ENCODE assay signal across 8 cellular contexts in the genomic region with DNA sequence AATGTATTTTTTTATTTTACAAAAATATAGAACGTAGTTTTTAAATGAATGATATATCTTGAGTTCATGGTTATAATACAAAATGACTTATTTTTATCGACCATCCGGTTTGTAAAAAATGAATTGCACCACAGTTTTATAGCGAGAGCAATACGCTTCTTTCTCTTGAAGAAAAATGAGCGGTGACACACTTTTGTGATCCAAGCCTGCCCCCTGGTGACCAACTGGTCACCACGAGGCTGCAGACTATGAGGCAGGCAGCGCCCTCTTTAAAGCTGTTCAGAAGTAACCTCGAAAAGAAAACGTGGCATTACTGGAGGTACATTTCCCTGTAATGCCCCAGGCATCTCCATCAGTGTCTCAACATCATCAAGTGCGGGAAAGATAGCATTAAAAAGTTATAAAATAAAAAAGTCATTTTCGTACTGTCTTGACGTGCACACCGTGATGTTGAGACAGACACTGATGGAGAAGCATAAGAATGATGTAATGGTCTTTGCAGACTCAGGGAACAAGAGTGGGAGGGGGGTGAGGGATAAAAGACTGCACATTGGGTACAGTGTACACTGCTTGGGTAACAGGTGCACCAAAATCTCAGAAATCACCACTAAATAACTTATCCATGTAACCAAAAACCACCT.
DNase-seq lines count a peak whose midpoint lies in the region; ATAC-seq and TF ChIP-seq lines count a peak whose summit lies in the region.

No MANE protein-coding gene starts in this region.

- no peaks in the 10 kb centered on the region for H3K4me1 ChIP-seq in right atrium auricular region

- TF ChIP-seq CTCF in AG04450 (IDR thresholded peaks at IDR 0.05; ENCODE audit: low read depth, low read length), result peak; percentile 86
- peak; percentile 82 to 91 for TF ChIP-seq CTCF in right atrium auricular region (IDR thresholded peaks at IDR 0.05)
- peak; percentile 87 for TF ChIP-seq CTCF in retinal pigment epithelial cell (conservative IDR thresholded peaks at IDR 0.05; ENCODE audit: low read depth, low read length)

- CTCF ChIA-PET in AG04450 (lab: Charles Lee), result interaction anchor here (0.6 to 2.7 kb wide), 12 partner anchors 136 to 1044 kb away, joined by 3 to 35 read pairs (median 6); no protein-coding TSS in a partner anchor

- H3K27me3 ChIP-seq in AG04450 (ENCODE audit: control insufficient read depth, insufficient read depth, low read length) (no peaks in the 10 kb centered on the region), right atrium auricular region (no peaks in the 10 kb centered on the region)

- H3K9me3 ChIP-seq in AG04450 (ENCODE audit: control insufficient read depth, insufficient read depth, low read length), result no peaks in the 10 kb centered on the region
- no peaks in the 10 kb centered on the region for H3K9me3 ChIP-seq in right atrium auricular region

- POLR2A ChIA-PET in AG04450 (lab: Yijun Ruan, JAX), result interaction anchor here (1.4 kb wide), 1 partner anchor 131 kb away, joined by 5 read pairs; no protein-coding TSS in a partner anchor

- no peaks in the 10 kb centered on the region for H3K36me3 ChIP-seq in right atrium auricular region

- H3K27ac ChIP-seq in AG04450 (ENCODE audit: low read depth, low read length) (no peak overlapping the region), right atrium auricular region (no peak overlapping the region)

- DNase-seq in AG04450 (ENCODE audit: low read depth, low spot score) (peak; percentile 75), NCI-H1048 (lab: John Stamatoyannopoulos, UW) (peak; percentile 40), SW 1271 (lab: John Stamatoyannopoulos, UW) (peak; percentile 13 to 61), anterior cingulate cortex (lab: John Stamatoyannopoulos, UW) (peak in 56 of 58 donors; percentile 6 to 89 (median 67)), right atrium auricular region (ENCODE audit: low spot score) (peak; percentile 90), retinal pigment epithelial cell (ENCODE audit: low read depth) (peak; percentile 53)

- ATAC-seq in GM18870 (IDR thresholded peaks at IDR 0.05; ENCODE audit: unreplicated experiment) (peak; percentile 62), HG03175 (IDR thresholded peaks at IDR 0.05; ENCODE audit: unreplicated experiment) (no peak)

- H3K4me3 ChIP-seq in AG04450 (ENCODE audit: low read depth, low read length) (no peak overlapping the region), right atrium auricular region (no peak overlapping the region), retinal pigment epithelial cell (ENCODE audit: low read length) (no peak overlapping the region)

Comparison
In these comparisons a context has a peak if more than half of its experiments do, and no peak if none do; other contexts are left out.
1. DNase-seq: peak in every context shown above with its lines; median percentile 90 in right atrium auricular region; 75 in AG04450; 67 in anterior cingulate cortex; 53 in retinal pigment epithelial cell; 40 in NCI-H1048; 37 in SW 1271.